ENCODE assay signal across 16 cellular contexts in the genomic region with DNA sequence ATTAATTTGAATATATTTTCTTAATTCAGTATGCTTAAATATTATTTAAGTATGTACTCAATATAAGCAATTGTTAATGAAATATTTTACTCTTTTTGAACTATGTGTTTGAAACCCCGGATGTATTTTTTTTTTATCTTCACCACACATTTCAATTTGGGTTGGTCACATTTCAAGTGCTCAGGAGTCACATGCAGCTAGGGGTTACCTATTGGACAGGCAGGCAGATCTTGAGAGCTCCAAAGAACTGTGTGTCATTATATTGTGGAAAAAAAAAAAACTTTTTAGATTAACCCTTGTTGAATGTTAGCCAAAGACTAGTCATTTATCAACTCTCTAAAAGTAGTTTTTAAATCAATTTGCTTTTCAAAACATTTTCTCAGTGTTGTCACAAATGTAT. TPM values are rescaled to one million over a fixed set of nuclear protein-coding genes. Genes with fewer than 3 reads are reported as not detected.
DNase-seq lines count a peak whose midpoint lies in the region; ATAC-seq and TF ChIP-seq lines count a peak whose summit lies in the region.
"Had no signal": no experiment of that assay in that cellular context is flagged by ENCODE, and none has a peak within 500 bp of the region (broad histone marks: within the 10 kb centered on the region; RNA-seq: fewer than 3 reads in every experiment).

No MANE protein-coding gene starts in this region.

- in situ Hi-C loops in transverse colon (cut with MboI; ENCODE audit: low pct_ligation_motif_present in 1 of 4, low pct_unique_long_range_greater_than_20kb in 1 of 4, low sequenced_read_pairs in 3 of 4) = no loop called here

- H3K4me1 Mint-ChIP-seq in activated naive CD4-positive, alpha-beta T cell treated with anti-CD3 and anti-CD28 coated beads, Interleukin-2, amount 50 U/mL, for 24 hours = peaks cover 18% of the 10 kb centered on the region
- H3K4me1 Mint-ChIP-seq in T-cell = peaks cover 18 to 83% (median 48%) of the 10 kb centered on the region in 3 donors

- peaks cover 20% of the 10 kb centered on the region for H3K36me3 Mint-ChIP-seq in activated naive CD4-positive, alpha-beta T cell treated with anti-CD3 and anti-CD28 coated beads, Interleukin-2, amount 50 U/mL, for 24 hours
- peaks cover 38% of the 10 kb centered on the region for H3K36me3 Mint-ChIP-seq in T-cell

- H3K9me3 ChIP-seq in effector memory CD4-positive, alpha-beta T cell (ENCODE audit: control insufficient read depth, low read length) = no peaks in the 10 kb centered on the region
- H3K9me3 ChIP-seq in transverse colon (no peaks in the 10 kb centered on the region), tibial artery (no peaks in the 10 kb centered on the region)

- 58 to 64% methylated on average over 1 of the region's 1 CpG for WGBS in transverse colon (ENCODE audit: low coverage in 1 of 2), 2 donors

- peaks cover 91% of the 10 kb centered on the region for H3K4me1 ChIP-seq in effector memory CD4-positive, alpha-beta T cell (ENCODE audit: control insufficient read depth, insufficient read depth, low read length, poor library complexity, severe bottlenecking)
- H3K4me1 ChIP-seq in transverse colon (peaks cover 0 to 2% (median 0%) of the 10 kb centered on the region in 4 donors), tibial artery (no peaks in the 10 kb centered on the region)

- no peak for DNase-seq in activated naive CD4-positive, alpha-beta T cell treated with Interleukin-2 at 50 U/mL for 16 hours
- DNase-seq in T-cell (no peak), transverse colon (no peak), NCI-H526 treated with DMSO at 0.1 percent for 48 hours (lab: John Stamatoyannopoulos, UW) (no peak), tibial artery (no peak), foreskin fibroblast (no peak)
- no peak for DNase-seq in effector memory CD4-positive, alpha-beta T cell
- DNase-seq: activated CD4-positive, CD25-positive, alpha-beta regulatory T cell treated with anti-CD3 and anti-CD28 coated beads, Interleukin-2, amount 50 U/mL, for 72 hours; dorsolateral prefrontal cortex; kidney; mesenchymal stem cell; NCI-H1417 treated with DMSO at 0.1 percent for 48 hours; stimulated activated CD4-positive, alpha-beta T cell treated with anti-CD3 and anti-CD28 coated beads, Interleukin-15, amount 100 ng/mL, for 24 hours had no signal

- H3K9me3 Mint-ChIP-seq in activated naive CD4-positive, alpha-beta T cell treated with anti-CD3 and anti-CD28 coated beads, Interleukin-2, amount 50 U/mL, for 24 hours = no peaks in the 10 kb centered on the region
- H3K9me3 Mint-ChIP-seq in T-cell = no peaks in the 10 kb centered on the region

- H3K27ac Mint-ChIP-seq in activated naive CD4-positive, alpha-beta T cell treated with anti-CD3 and anti-CD28 coated beads, Interleukin-2, amount 50 U/mL, for 24 hours = peak overlapping the region; percentile 96
- H3K27ac Mint-ChIP-seq in T-cell = no peak overlapping the region

- no peak overlapping the region for H3K4me3 ChIP-seq in effector memory CD4-positive, alpha-beta T cell (ENCODE audit: insufficient read depth, low read depth, low read length, poor library complexity, severe bottlenecking)
- no peak overlapping the region for H3K4me3 ChIP-seq in transverse colon
- no peak overlapping the region for H3K4me3 ChIP-seq in tibial artery
- no peak overlapping the region for H3K4me3 ChIP-seq in foreskin fibroblast (ENCODE audit: low read depth in 1 of 2, low read length in 2 of 2)
- H3K4me3 ChIP-seq: dorsolateral prefrontal cortex had no signal

- H3K36me3 ChIP-seq in effector memory CD4-positive, alpha-beta T cell (ENCODE audit: control insufficient read depth, insufficient read depth, low read length) = peaks cover 10% of the 10 kb centered on the region
- H3K36me3 ChIP-seq in transverse colon = no peaks in the 10 kb centered on the region
- H3K36me3 ChIP-seq in tibial artery = no peaks in the 10 kb centered on the region

- POLR2A ChIA-PET in T-cell (lab: Charles Lee) = interaction anchor here (0.7 to 1.8 kb wide), 14 partner anchors 10 to 271 kb away, joined by 3 to 20 read pairs (median 4); a partner anchor contains a TSS

- no peak for TF ChIP-seq EP300 in transverse colon (IDR thresholded peaks at IDR 0.05; ENCODE audit: low read depth)

- H3K27ac ChIP-seq in effector memory CD4-positive, alpha-beta T cell (ENCODE audit: insufficient read depth, low read length, poor library complexity, severe bottlenecking) = peak overlapping the region; percentile 94
- H3K27ac ChIP-seq in transverse colon = peak overlapping the region in 3 of 4 donors; percentile 7 to 65 (median 37)
- H3K27ac ChIP-seq in tibial artery = no peak overlapping the region
- H3K27ac ChIP-seq: dorsolateral prefrontal cortex had no signal

- intact Hi-C loops in transverse colon (cut with DNase I; ENCODE audit: low total_unique reads) = no loop called here
- intact Hi-C loops in tibial artery (cut with DNase I; ENCODE audit: low total_unique reads) = no loop called here

- ATAC-seq in T-cell (replicated peaks in 1 of 4) = no peak
- ATAC-seq: esophagus mucosa had no signal

- TF ChIP-seq POLR2A in transverse colon (IDR thresholded peaks at IDR 0.05) = no peak

- CTCF ChIA-PET in T-cell (lab: Charles Lee) = interaction anchor here (0.6 to 6.3 kb wide), 14 partner anchors 8 to 398 kb away, joined by 3 to 54 read pairs (median 6); no protein-coding TSS in a partner anchor

- H3K27me3 Mint-ChIP-seq in activated naive CD4-positive, alpha-beta T cell treated with anti-CD3 and anti-CD28 coated beads, Interleukin-2, amount 50 U/mL, for 24 hours = no peaks in the 10 kb centered on the region
- no peaks in the 10 kb centered on the region for H3K27me3 Mint-ChIP-seq in T-cell

- no peak for TF ChIP-seq CTCF in transverse colon (IDR thresholded peaks at IDR 0.05)
- no peak for TF ChIP-seq CTCF in tibial artery (IDR thresholded peaks at IDR 0.05)
- no peak for TF ChIP-seq CTCF in foreskin fibroblast (IDR thresholded peaks at IDR 0.05; ENCODE audit: low read depth, low read length)

- H3K27me3 ChIP-seq in effector memory CD4-positive, alpha-beta T cell (replicated peaks; ENCODE audit: control insufficient read depth, insufficient read depth, low read length, poor library complexity, severe bottlenecking) = no peaks in the 10 kb centered on the region
- peaks cover 5% of the 10 kb centered on the region for H3K27me3 ChIP-seq in transverse colon
- H3K27me3 ChIP-seq in tibial artery = peaks cover 0 to 3% of the 10 kb centered on the region in 2 donors

- peak overlapping the region; percentile 79 for H3K4me3 Mint-ChIP-seq in activated naive CD4-positive, alpha-beta T cell treated with anti-CD3 and anti-CD28 coated beads, Interleukin-2, amount 50 U/mL, for 24 hours
- H3K4me3 Mint-ChIP-seq in T-cell = peak overlapping the region in 2 of 3 donors; percentile 62 to 67

RNA-seq across cellular contexts. Expression of a gene that starts 37.2 kb away (rescaled TPM):
- total RNA-seq in T-cell (100 to 1,000 TPM; 429 to 525 (median 494) TPM), transverse colon (100 to 1,000 TPM in 1 of 4 donors, 10 to 100 TPM in 1, 1 to 10 TPM in 2; 9.2 to 116 (median 29.1) TPM)
- total RNA-seq: renal cortical epithelial cell had no signal

Comparison
In these comparisons a context has a peak if more than half of its experiments do, and no peak if none do; other contexts are left out.
1. H3K27ac ChIP-seq: peak in effector memory CD4-positive, alpha-beta T cell (single experiment) and transverse colon (3 of 4); none in tibial artery (0 of 2).